Comparison of ENCODE assay signal across 13 cellular contexts in the genomic region with DNA sequence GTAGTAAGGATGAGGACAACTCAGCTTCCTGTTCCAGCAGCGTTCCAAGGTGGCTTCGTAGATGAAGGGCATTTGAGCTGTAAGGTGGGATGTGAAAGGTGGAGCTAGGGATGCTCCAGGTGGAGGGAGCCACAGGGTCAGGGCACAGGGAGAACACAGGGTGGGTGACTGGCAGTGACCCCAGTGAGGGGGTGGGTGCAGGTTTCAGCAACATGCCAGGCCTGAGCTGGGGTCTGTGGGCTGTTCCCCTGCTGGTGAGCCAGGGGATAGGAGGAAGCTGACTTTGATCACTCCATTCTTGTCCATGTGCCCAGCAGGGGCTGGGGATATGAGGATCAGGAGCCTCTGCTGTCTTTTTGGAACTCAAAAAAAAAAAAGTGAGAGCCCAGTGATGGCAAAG. TPM values are rescaled to one million over a fixed set of nuclear protein-coding genes. Genes with fewer than 3 reads are reported as not detected.
DNase-seq lines count a peak whose midpoint lies in the region; ATAC-seq and TF ChIP-seq lines count a peak whose summit lies in the region.
"Had no signal": no experiment of that assay in that cellular context is flagged by ENCODE, and none has a peak within 500 bp of the region (broad histone marks: within the 10 kb centered on the region; RNA-seq: fewer than 3 reads in every experiment).

No MANE protein-coding gene starts in this region.

- H3K9ac ChIP-seq in Karpas-422 (ENCODE audit: low read length), result no peak overlapping the region

- no peak overlapping the region for H3K4me3 Mint-ChIP-seq in neural crest cell
- H3K4me3 Mint-ChIP-seq in natural killer cell treated with Interleukin-12 subunit alpha and Interleukin-12 subunit beta and Interleukin-15 and Interleukin-18, amount 100 ng/mL, for 72 hours, result no peak overlapping the region
- H3K4me3 Mint-ChIP-seq: activated B cell treated with CpG ODN at 0.5 μM for 24 hours had no signal

- no peaks in the 10 kb centered on the region for H3K36me3 Mint-ChIP-seq in neural crest cell (ENCODE audit: low read depth)
- H3K36me3 Mint-ChIP-seq in natural killer cell treated with Interleukin-12 subunit alpha and Interleukin-12 subunit beta and Interleukin-15 and Interleukin-18, amount 100 ng/mL, for 72 hours, result no peaks in the 10 kb centered on the region

- no peak for ATAC-seq in natural killer cell treated with Interleukin-12 subunit alpha and Interleukin-12 subunit beta and Interleukin-15 and Interleukin-18, amount 100 ng/mL, for 72 hours
- ATAC-seq in HG03442 (IDR thresholded peaks at IDR 0.05; ENCODE audit: unreplicated experiment) (no peak), GM18907 (IDR thresholded peaks at IDR 0.05; ENCODE audit: unreplicated experiment) (no peak)

- H3K36me3 ChIP-seq in Karpas-422 (ENCODE audit: insufficient read depth, low read length), result no peaks in the 10 kb centered on the region
- H3K36me3 ChIP-seq: stomach had no signal

- no peak overlapping the region for H3K27ac ChIP-seq in Karpas-422 (ENCODE audit: low read length)
- H3K27ac ChIP-seq: dorsolateral prefrontal cortex, stomach had no signal

- H4K20me1 ChIP-seq in Karpas-422 (ENCODE audit: insufficient read depth, low read depth, low read length), result no peaks in the 10 kb centered on the region; the same call in 1 of the 2 replicates

- H3K9me3 Mint-ChIP-seq in neural crest cell, result no peaks in the 10 kb centered on the region
- H3K9me3 Mint-ChIP-seq in natural killer cell treated with Interleukin-12 subunit alpha and Interleukin-12 subunit beta and Interleukin-15 and Interleukin-18, amount 100 ng/mL, for 72 hours, result no peaks in the 10 kb centered on the region
- H3K9me3 Mint-ChIP-seq: activated B cell treated with CpG ODN at 0.5 μM for 24 hours had no signal

- TF ChIP-seq CTCF in neural crest cell (conservative IDR thresholded peaks at IDR 0.05), result peak; percentile 46

- no peaks in the 10 kb centered on the region for H3K27me3 ChIP-seq in Karpas-422 (ENCODE audit: low read length)
- H3K27me3 ChIP-seq: dorsolateral prefrontal cortex had no signal

- no peak overlapping the region for H3K4me2 ChIP-seq in Karpas-422 (ENCODE audit: low read depth, low read length, poor library complexity, severe bottlenecking)

- DNase-seq in D341Med (ENCODE audit: low spot score), result peak; percentile 23
- peak; percentile 45 for DNase-seq in Karpas-422
- DNase-seq in ecto neural progenitor cell (ENCODE audit: low spot score), result peak; percentile 55
- no peak for DNase-seq in neural crest cell (ENCODE audit: low read depth, low spot score)
- DNase-seq in natural killer cell treated with Interleukin-12 subunit alpha and Interleukin-12 subunit beta and Interleukin-15 and Interleukin-18, amount 100 ng/mL, for 72 hours (ENCODE audit: low spot score), result no peak
- DNase-seq in amniotic stem cell (lab: John Stamatoyannopoulos, UW), result no peak
- DNase-seq: activated B cell treated with CpG ODN at 0.5 μM for 24 hours; activated T-cell treated with anti-CD3 and anti-CD28 coated beads, Interleukin-2, amount 50 U/mL, for 1 hour; kidney glomerular epithelial cell had no signal

- no peaks in the 10 kb centered on the region for H3K9me3 ChIP-seq in Karpas-422 (ENCODE audit: low read length)
- H3K9me3 ChIP-seq: stomach had no signal

- no peak overlapping the region for H3K27ac Mint-ChIP-seq in neural crest cell (ENCODE audit: unreplicated experiment)
- H3K27ac Mint-ChIP-seq in natural killer cell treated with Interleukin-12 subunit alpha and Interleukin-12 subunit beta and Interleukin-15 and Interleukin-18, amount 100 ng/mL, for 72 hours, result no peak overlapping the region
- H3K27ac Mint-ChIP-seq: activated B cell treated with CpG ODN at 0.5 μM for 24 hours had no signal

- no peaks in the 10 kb centered on the region for H3K4me1 ChIP-seq in Karpas-422 (ENCODE audit: low read length)
- H3K4me1 ChIP-seq: stomach had no signal

- H3K27me3 Mint-ChIP-seq in neural crest cell (ENCODE audit: low read depth), result peaks cover 2% of the 10 kb centered on the region
- H3K27me3 Mint-ChIP-seq in natural killer cell treated with Interleukin-12 subunit alpha and Interleukin-12 subunit beta and Interleukin-15 and Interleukin-18, amount 100 ng/mL, for 72 hours, result peaks cover 0 to 17% of the 10 kb centered on the region in 2 donors

- peaks cover 6% of the 10 kb centered on the region for H3K4me1 Mint-ChIP-seq in neural crest cell
- H3K4me1 Mint-ChIP-seq in natural killer cell treated with Interleukin-12 subunit alpha and Interleukin-12 subunit beta and Interleukin-15 and Interleukin-18, amount 100 ng/mL, for 72 hours (ENCODE audit: low read depth in 2 of 2), result peaks cover 16 to 17% of the 10 kb centered on the region in 2 donors
- H3K4me1 Mint-ChIP-seq: activated B cell treated with CpG ODN at 0.5 μM for 24 hours had no signal

- no peak overlapping the region for H3K4me3 ChIP-seq in Karpas-422 (ENCODE audit: low read length)
- H3K4me3 ChIP-seq: dorsolateral prefrontal cortex, stomach had no signal

- no peak overlapping the region for H2AFZ ChIP-seq in Karpas-422 (ENCODE audit: low read length)

- H3K9me2 ChIP-seq in Karpas-422 (replicated peaks; ENCODE audit: insufficient read depth, low read length), result no peaks in the 10 kb centered on the region

- no peaks in the 10 kb centered on the region for H3K79me2 ChIP-seq in Karpas-422 (ENCODE audit: low read length)

RNA-seq across cellular contexts. Expression of a gene that starts 33.2 kb away (rescaled TPM):
- total RNA-seq in Karpas-422 (2014; rRNA removed; shearing (Covaris generic); ENCODE audit: low replicate concordance), result 0.47 and 2.1 TPM in 2 replicates
- 2.0 and 2.6 TPM in 2 replicates for total RNA-seq in neural crest cell
- total RNA-seq in natural killer cell treated with Interleukin-12 subunit alpha and Interleukin-12 subunit beta and Interleukin-15 and Interleukin-18, amount 100 ng/mL, for 72 hours, result under 1 TPM in 1 of 2 donors, not detected in 1; 0.06 TPM

Comparison
In these comparisons a context has a peak if more than half of its experiments do, and no peak if none do; other contexts are left out.
1. DNase-seq: peak in D341Med (single experiment), Karpas-422 (single experiment) and ecto neural progenitor cell (single experiment); none in neural crest cell (single experiment), natural killer cell treated with Interleukin-12 subunit alpha and Interleukin-12 subunit beta and Interleukin-15 and Interleukin-18, amount 100 ng/mL, for 72 hours (single experiment) and amniotic stem cell (single experiment).